1 cellular context compared by ENCODE assay signal in genomic region chr2:237598468-237599208, GRCh38.
A peak's percentile ranks its signal among the peaks of the same experiment; 100 is the strongest.
TF ChIP-seq lines count a peak whose summit lies in the region.

No MANE protein-coding gene starts in this region.

TF ChIP-seq in H1, 55 proteins besides CTCF, POLR2A, EP300 and RAD21:
- TF ChIP-seq KDM1A (IDR thresholded peaks at IDR 0.05; ENCODE audit: borderline replicate concordance, low read length) (0 out of 2 replicates have a peak, but pooled peaks have one; percentile 35), TCF12 (IDR thresholded peaks at IDR 0.05; ENCODE audit: low read depth, low read length) (no peak)
